In the genomic region with DNA sequence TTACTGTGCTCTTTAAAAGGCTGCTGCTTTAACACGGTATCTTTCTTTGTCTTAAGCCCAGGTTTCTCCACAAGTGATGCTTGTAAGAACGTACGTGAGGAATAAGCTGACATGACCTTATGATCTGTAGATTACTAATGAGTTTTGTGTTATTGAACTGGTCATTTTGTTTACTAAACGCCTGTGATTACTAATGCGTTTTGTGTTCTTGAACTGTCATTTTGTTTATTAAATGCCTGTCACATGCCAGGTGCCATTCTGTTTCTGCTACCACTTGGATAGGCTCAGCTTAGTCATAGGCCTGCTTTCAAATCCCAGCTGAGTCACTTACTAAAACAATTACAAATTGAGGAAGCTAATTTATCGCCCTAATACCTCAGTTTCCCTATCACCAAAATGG, we compare ENCODE assay signal across 19 cellular contexts. TPM values are rescaled to one million over a fixed set of nuclear protein-coding genes. Genes with fewer than 3 reads are reported as not detected.
"Had no signal": no experiment of that assay in that cellular context is flagged by ENCODE, and none has a peak within 500 bp of the region (broad histone marks: within the 10 kb centered on the region; RNA-seq: fewer than 3 reads in every experiment).

No MANE protein-coding gene starts in this region.

- H3K4me1 ChIP-seq: uterus had no signal

- H3K36me3 ChIP-seq: left ventricle myocardium inferior, lower lobe of right lung, thoracic aorta, uterus had no signal

- H3K9me3 ChIP-seq: left ventricle myocardium inferior, lower lobe of right lung, thoracic aorta, uterus had no signal

- H3K4me3 ChIP-seq: hepatocyte, left ventricle myocardium inferior, lower lobe of right lung, skin epidermis, thoracic aorta, uterus had no signal

- H3K27me3 ChIP-seq: hepatocyte, uterus had no signal

- H3K4me2 ChIP-seq: hepatocyte had no signal

- H2AFZ ChIP-seq: hepatocyte had no signal

- H3K27ac ChIP-seq: hepatocyte, left ventricle myocardium inferior, lower lobe of right lung, skin epidermis, thoracic aorta, uterus had no signal

- ATAC-seq: left cardiac atrium; lower lobe of right lung; naive thymus-derived CD4-positive, alpha-beta T cell; sciatic nerve; stimulated activated naive B cell treated with anti-CD40 and anti-IgM and Interleukin-4, amounts not matched to agents 10 μg/mL and 1 μg/mL and 100 μg/mL, for 72 hours; stimulated activated naive CD8-positive, alpha-beta T cell treated with anti-CD3 and anti-CD28 coated beads, Interleukin-15, amount 100 ng/mL, for 72 hours had no signal

- FAIRE-seq: kidney had no signal

- DNase-seq: erythroblast; foreskin melanocyte; head of caudate nucleus; kidney; left cardiac atrium; left ventricle myocardium inferior; lower lobe of right lung; mesendoderm; naive thymus-derived CD4-positive, alpha-beta T cell; nephron progenitor cell; stimulated activated CD4-positive, alpha-beta T cell treated with anti-CD3 and anti-CD28 coated beads, Interleukin-2, amount 100 ng/mL, for 24 hours; stimulated activated CD4-positive, alpha-beta T cell treated with anti-CD3 and anti-CD28 coated beads, Interleukin-4, amount 100 ng/mL, for 4 hours; stimulated activated naive B cell treated with anti-CD40 and anti-IgM and Interleukin-4, amounts not matched to agents 10 μg/mL and 1 μg/mL and 100 μg/mL, for 72 hours; stimulated activated naive CD8-positive, alpha-beta T cell treated with anti-CD3 and anti-CD28 coated beads, Interleukin-15, amount 100 ng/mL, for 72 hours; uterus had no signal

RNA-seq across cellular contexts. Expression of gene HGF, which starts 4.6 kb away (rescaled TPM):
- polyA plus RNA-seq: naive thymus-derived CD4-positive, alpha-beta T cell had no signal
